ENCODE assay signal across 23 cellular contexts in the genomic region with DNA sequence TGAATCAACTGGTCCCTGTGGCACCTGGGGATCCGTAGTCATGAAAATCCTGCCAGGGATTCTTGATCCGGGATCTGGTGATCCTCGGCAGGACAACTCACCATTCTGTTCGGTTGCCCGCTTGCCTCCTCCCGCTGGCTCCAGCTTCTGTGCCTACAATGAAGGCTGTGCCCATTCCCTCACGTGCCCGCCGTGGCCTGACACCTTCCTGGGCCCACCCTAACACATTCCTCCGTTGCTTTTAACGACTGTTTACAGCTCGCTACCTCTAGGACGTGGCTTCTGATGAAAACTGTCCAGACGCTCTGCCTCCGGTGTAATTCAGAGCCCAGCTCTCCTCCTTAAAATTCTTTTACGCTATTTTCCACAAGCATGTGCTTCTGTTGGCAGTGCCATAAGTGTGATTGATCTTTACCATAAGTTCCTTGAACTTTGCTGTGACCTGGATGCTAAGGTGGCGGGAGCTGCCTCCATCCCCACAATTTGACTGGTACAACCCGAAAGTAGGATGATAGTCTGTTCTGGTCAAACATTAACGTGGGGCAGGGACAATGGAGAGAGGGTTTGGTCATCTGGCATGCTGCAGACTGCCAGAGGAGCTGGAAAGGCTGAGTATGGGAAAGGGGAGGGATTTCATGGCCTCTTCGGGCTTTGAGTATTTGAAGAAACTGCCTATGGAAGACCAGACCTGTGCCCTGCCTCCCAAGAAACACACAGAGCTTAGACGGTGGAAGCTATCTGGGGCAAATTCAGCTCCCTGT.
DNase-seq lines count a peak whose midpoint lies in the region; ATAC-seq, FAIRE-seq and TF ChIP-seq lines count a peak whose summit lies in the region.
"Had no signal": no experiment of that assay in that cellular context is flagged by ENCODE, and none has a peak within 500 bp of the region (broad histone marks: within the 10 kb centered on the region; RNA-seq: fewer than 3 reads in every experiment).

No MANE protein-coding gene starts in this region.

- H3K9me3 ChIP-seq in HEK293 (ENCODE audit: control insufficient read depth, insufficient read depth, low read depth, low read length) (no peaks in the 10 kb centered on the region), left lung (no peaks in the 10 kb centered on the region), stomach smooth muscle (ENCODE audit: control insufficient read depth in 2 of 2, low read length in 2 of 2) (no peaks in the 10 kb centered on the region), tibial artery (no peaks in the 10 kb centered on the region)
- H3K9me3 ChIP-seq: esophagus squamous epithelium, ovary, right lobe of liver had no signal

- H3K36me3 ChIP-seq in HEK293 (ENCODE audit: control insufficient read depth in 2 of 2, insufficient read depth in 1 of 2, low read length in 2 of 2) (no peaks in the 10 kb centered on the region), bronchial epithelial cell (ENCODE audit: control insufficient read depth, insufficient read depth, low read length) (no peaks in the 10 kb centered on the region), left lung (no peaks in the 10 kb centered on the region), stomach smooth muscle (ENCODE audit: control insufficient read depth in 2 of 2, insufficient read depth in 2 of 2, low read length in 2 of 2) (no peaks in the 10 kb centered on the region), tibial artery (no peaks in the 10 kb centered on the region)
- H3K36me3 ChIP-seq: esophagus squamous epithelium, ovary, right lobe of liver had no signal

- peak overlapping the region in 1 of 2 donors; percentile 18 for H3K9ac ChIP-seq in stomach smooth muscle (ENCODE audit: low read length in 2 of 2)

- H3K27me3 ChIP-seq in bronchial epithelial cell (ENCODE audit: control insufficient read depth, insufficient read depth, low read length) (no peaks in the 10 kb centered on the region), left lung (no peaks in the 10 kb centered on the region), stomach smooth muscle (ENCODE audit: control insufficient read depth in 1 of 2, insufficient read depth in 2 of 2, low read length in 2 of 2) (no peaks in the 10 kb centered on the region), tibial artery (no peaks in the 10 kb centered on the region)
- H3K27me3 ChIP-seq: ovary, right lobe of liver had no signal

- CTCF ChIA-PET in HEK293 (lab: Yijun Ruan, JAX) = interaction anchor here (0.6 to 1.1 kb wide), 3 partner anchors 10 to 548 kb away, joined by 3 to 4 read pairs (median 4); no protein-coding TSS in a partner anchor

- ATAC-seq in left lung = peak; percentile 18
- ATAC-seq: WTC11 had no signal

- H3K27ac ChIP-seq in HEK293 (ENCODE audit: extremely low read depth, low read depth, low read length) = no peak overlapping the region
- H3K27ac ChIP-seq in left lung = peak overlapping the region; percentile 39 to 51
- H3K27ac ChIP-seq in stomach smooth muscle (ENCODE audit: low read length) = peak overlapping the region; percentile 67
- H3K27ac ChIP-seq in tibial artery = no peak overlapping the region
- H3K27ac ChIP-seq: ovary, right lobe of liver had no signal

- intact Hi-C loops in left lung (cut with DNase I) (no loop called here), tibial artery (cut with DNase I; ENCODE audit: low total_unique reads) (no loop called here)

- POLR2A ChIA-PET in HEK293 (lab: Yijun Ruan, JAX) = no interaction called here

- H3K4me3 ChIP-seq in HEK293 (ENCODE audit: low read depth, low read length) = no peak overlapping the region
- no peak overlapping the region for H3K4me3 ChIP-seq in bronchial epithelial cell (ENCODE audit: low read depth, low read length)
- no peak overlapping the region for H3K4me3 ChIP-seq in left lung
- peak overlapping the region in 1 of 2 donors; percentile 58 for H3K4me3 ChIP-seq in stomach smooth muscle (ENCODE audit: low read length in 2 of 2)
- no peak overlapping the region for H3K4me3 ChIP-seq in tibial artery
- H3K4me3 ChIP-seq: esophagus squamous epithelium, ovary, right lobe of liver had no signal

- in situ Hi-C loops in KBM-7 (cut with MboI; ENCODE audit: low pct_unique_long_range_greater_than_20kb, low sequenced_read_pairs) = no loop called here

- H3K4me1 ChIP-seq in HEK293 (ENCODE audit: control insufficient read depth, insufficient read depth, low read length) (no peaks in the 10 kb centered on the region), left lung (peaks cover 0 to 10% of the 10 kb centered on the region in 2 donors), stomach smooth muscle (ENCODE audit: control insufficient read depth, insufficient read depth, low read length) (peaks cover 12% of the 10 kb centered on the region), tibial artery (no peaks in the 10 kb centered on the region)
- H3K4me1 ChIP-seq: right lobe of liver had no signal

- peak; percentile 23 for FAIRE-seq in bronchial epithelial cell (lab: Jason Lieb, UNC)
- FAIRE-seq: keratinocyte, RCC 7860 had no signal

- no peak for DNase-seq in bronchial epithelial cell (ENCODE audit: low read depth)
- DNase-seq in left lung = peak in 1 of 2 donors; percentile 70
- no peak for DNase-seq in KBM-7
- no peak for DNase-seq in tibial artery
- DNase-seq in mucosa of gallbladder (ENCODE audit: low spot score) = no peak
- DNase-seq: activated CD4-positive, alpha-beta T cell treated with anti-CD3 and anti-CD28 coated beads, Interleukin-2, amount 50 U/mL, for 4 hours; activated effector memory CD4-positive, alpha-beta T cell treated with Interleukin-2 at 50 U/mL for 16 hours; CD8-positive, alpha-beta memory T cell; DMS79; effector memory CD4-positive, alpha-beta T cell; esophagus squamous epithelium; naive B cell; NCI-H2081; NCI-H446 treated with DMSO at 0.1 percent for 48 hours; NK-92 treated with Interleukin-12 subunit alpha and Interleukin-12 subunit beta, amount 100 ng/mL, for 24 hours; ovary; right lobe of liver; T-helper 2 cell had no signal

- no peak for TF ChIP-seq CTCF in HEK293 (tag by site-specific recombination; IDR thresholded peaks at IDR 0.05)
- TF ChIP-seq CTCF in bronchial epithelial cell (IDR thresholded peaks at IDR 0.05; ENCODE audit: insufficient read depth, low read length, severe bottlenecking) = no peak
- TF ChIP-seq CTCF in left lung (IDR thresholded peaks at IDR 0.05) = no peak
- TF ChIP-seq CTCF in tibial artery (IDR thresholded peaks at IDR 0.05) = no peak

TF ChIP-seq in HEK293, 187 proteins besides CTCF, POLR2A, EP300 and RAD21:
- TF ChIP-seq ZBTB20 (tag by site-specific recombination; IDR thresholded peaks at IDR 0.05) = no peak
- peak; percentile 48 for TF ChIP-seq SCRT2 (tag by site-specific recombination; IDR thresholded peaks at IDR 0.05)
- TF ChIP-seq OVOL3 (tag by site-specific recombination; IDR thresholded peaks at IDR 0.05) = no peak

Comparison
In these comparisons a context has a peak if more than half of its experiments do, and no peak if none do; other contexts are left out.
1. H3K27ac ChIP-seq: peak in left lung (2 of 2) and stomach smooth muscle (single experiment); none in HEK293 (single experiment) and tibial artery (0 of 2).